Comparison of ENCODE assay signal across 1 cellular context in the genomic region with DNA sequence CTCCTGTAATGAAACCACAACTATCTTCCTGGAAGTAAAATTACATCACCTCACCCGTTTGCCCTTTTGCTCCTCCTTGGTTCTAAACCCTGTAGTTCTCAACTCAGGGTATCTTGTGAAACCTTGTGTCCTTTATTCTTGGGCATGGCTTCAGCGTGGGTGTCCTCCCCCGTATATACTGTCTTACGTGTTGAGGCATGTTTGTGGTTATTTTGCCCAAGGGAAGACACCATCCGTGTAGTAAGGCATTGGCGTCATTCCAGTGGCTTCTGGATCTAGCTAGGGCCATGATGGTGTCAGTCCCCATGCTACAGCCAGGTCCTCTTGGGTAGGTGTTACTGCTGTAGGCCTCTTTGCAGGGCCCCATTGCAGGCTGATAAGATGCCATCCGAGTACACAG.
TF ChIP-seq lines count a peak whose summit lies in the region.

No MANE protein-coding gene starts in this region.

TF ChIP-seq in HepG2, 621 proteins besides CTCF, POLR2A, EP300 and RAD21:
- TF ChIP-seq, protein P1, sequence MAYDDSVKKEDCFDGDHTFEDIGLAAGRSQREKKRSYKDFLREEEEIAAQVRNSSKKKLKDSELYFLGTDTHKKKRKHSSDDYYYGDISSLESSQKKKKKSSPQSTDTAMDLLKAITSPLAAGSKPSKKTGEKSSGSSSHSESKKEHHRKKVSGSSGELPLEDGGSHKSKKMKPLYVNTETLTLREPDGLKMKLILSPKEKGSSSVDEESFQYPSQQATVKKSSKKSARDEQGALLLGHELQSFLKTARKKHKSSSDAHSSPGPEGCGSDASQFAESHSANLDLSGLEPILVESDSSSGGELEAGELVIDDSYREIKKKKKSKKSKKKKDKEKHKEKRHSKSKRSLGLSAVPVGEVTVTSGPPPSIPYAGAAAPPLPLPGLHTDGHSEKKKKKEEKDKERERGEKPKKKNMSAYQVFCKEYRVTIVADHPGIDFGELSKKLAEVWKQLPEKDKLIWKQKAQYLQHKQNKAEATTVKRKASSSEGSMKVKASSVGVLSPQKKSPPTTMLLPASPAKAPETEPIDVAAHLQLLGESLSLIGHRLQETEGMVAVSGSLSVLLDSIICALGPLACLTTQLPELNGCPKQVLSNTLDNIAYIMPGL (CRISPR knock-in tag; IDR thresholded peaks at IDR 0.05; ENCODE audit: borderline replicate concordance in 1 of 2, low read depth in 1 of 2) = no peak
- TF ChIP-seq ZNF670 (CRISPR knock-in tag; IDR thresholded peaks at IDR 0.05; ENCODE audit: borderline replicate concordance) = no peak
- TF ChIP-seq, protein P2, sequence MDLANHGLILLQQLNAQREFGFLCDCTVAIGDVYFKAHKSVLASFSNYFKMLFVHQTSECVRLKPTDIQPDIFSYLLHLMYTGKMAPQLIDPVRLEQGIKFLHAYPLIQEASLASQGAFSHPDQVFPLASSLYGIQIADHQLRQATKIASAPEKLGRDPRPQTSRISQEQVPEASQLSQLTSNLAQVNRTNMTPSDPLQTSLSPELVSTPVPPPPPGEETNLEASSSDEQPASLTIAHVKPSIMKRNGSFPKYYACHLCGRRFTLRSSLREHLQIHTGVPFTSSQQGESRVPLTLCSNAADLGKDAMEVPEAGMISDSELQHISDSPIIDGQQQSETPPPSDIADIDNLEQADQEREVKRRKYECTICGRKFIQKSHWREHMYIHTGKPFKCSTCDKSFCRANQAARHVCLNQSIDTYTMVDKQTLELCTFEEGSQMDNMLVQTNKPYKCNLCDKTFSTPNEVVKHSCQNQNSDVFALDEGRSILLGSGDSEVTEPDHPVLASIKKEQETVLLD (CRISPR knock-in tag; IDR thresholded peaks at IDR 0.05; ENCODE audit: low read depth) = no peak
- TF ChIP-seq ARNT (IDR thresholded peaks at IDR 0.05) = no peak
- no peak for TF ChIP-seq HNRNPL (IDR thresholded peaks at IDR 0.05; ENCODE audit: low read depth, low read length)
- no peak for TF ChIP-seq ZNF83 (CRISPR knock-in tag; IDR thresholded peaks at IDR 0.05; ENCODE audit: borderline replicate concordance)
- TF ChIP-seq TARDBP (CRISPR knock-in tag; IDR thresholded peaks at IDR 0.05) = no peak
- TF ChIP-seq ZNF572 (CRISPR knock-in tag; IDR thresholded peaks at IDR 0.05) = no peak
- no peak for TF ChIP-seq ZNF350 (CRISPR knock-in tag; IDR thresholded peaks at IDR 0.05; ENCODE audit: borderline replicate concordance, low read depth)
- TF ChIP-seq HNRNPK (IDR thresholded peaks at IDR 0.05; ENCODE audit: low read depth, low read length, poor library complexity, severe bottlenecking) = no peak
- no peak for TF ChIP-seq ZNF274 (CRISPR knock-in tag; IDR thresholded peaks at IDR 0.05)
- TF ChIP-seq ZNF788 (CRISPR knock-in tag; IDR thresholded peaks at IDR 0.05; ENCODE audit: borderline replicate concordance) = no peak
- TF ChIP-seq, protein P3, sequence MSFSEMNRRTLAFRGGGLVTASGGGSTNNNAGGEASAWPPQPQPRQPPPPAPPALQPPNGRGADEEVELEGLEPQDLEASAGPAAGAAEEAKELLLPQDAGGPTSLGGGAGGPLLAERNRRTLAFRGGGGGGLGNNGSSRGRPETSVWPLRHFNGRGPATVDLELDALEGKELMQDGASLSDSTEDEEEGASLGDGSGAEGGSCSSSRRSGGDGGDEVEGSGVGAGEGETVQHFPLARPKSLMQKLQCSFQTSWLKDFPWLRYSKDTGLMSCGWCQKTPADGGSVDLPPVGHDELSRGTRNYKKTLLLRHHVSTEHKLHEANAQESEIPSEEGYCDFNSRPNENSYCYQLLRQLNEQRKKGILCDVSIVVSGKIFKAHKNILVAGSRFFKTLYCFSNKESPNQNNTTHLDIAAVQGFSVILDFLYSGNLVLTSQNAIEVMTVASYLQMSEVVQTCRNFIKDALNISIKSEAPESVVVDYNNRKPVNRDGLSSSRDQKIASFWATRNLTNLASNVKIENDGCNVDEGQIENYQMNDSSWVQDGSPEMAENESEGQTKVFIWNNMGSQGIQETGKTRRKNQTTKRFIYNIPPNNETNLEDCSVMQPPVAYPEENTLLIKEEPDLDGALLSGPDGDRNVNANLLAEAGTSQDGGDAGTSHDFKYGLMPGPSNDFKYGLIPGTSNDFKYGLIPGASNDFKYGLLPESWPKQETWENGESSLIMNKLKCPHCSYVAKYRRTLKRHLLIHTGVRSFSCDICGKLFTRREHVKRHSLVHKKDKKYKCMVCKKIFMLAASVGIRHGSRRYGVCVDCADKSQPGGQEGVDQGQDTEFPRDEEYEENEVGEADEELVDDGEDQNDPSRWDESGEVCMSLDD (CRISPR knock-in tag; IDR thresholded peaks at IDR 0.05; ENCODE audit: borderline replicate concordance) = no peak
